In genomic region chr2:203238329-203238710, GRCh38 we compare ENCODE assay signal across 1 cellular context.
TF ChIP-seq lines count a peak whose summit lies in the region.

No MANE protein-coding gene starts in this region.

TF ChIP-seq in IMR-90, 13 proteins besides CTCF, POLR2A, EP300 and RAD21 (continued from another document):
- TF ChIP-seq ELK1 (IDR thresholded peaks at IDR 0.05; ENCODE audit: borderline replicate concordance, low read depth, low read length) = no peak
